ENCODE assay signal across 27 cellular contexts in genomic region chr9:5848372-5848882, GRCh38. TPM values are rescaled to one million over a fixed set of nuclear protein-coding genes. Genes with fewer than 3 reads are reported as not detected.
"Had no signal": no experiment of that assay in that cellular context is flagged by ENCODE, and none has a peak within 500 bp of the region (broad histone marks: within the 10 kb centered on the region; RNA-seq: fewer than 3 reads in every experiment).

No MANE protein-coding gene starts in this region.

- H3K36me3 ChIP-seq: colonic mucosa, prostate gland had no signal

- ATAC-seq: activated CD4-positive, alpha-beta T cell treated with anti-CD3 and anti-CD28 coated beads for 36 hours; activated naive CD8-positive, alpha-beta T cell treated with anti-CD3 and anti-CD28 coated beads, Interleukin-2, amount 50 U/mL, for 24 hours; activated T-cell treated with anti-CD3 and anti-CD28 coated beads, Interleukin-2, amount 50 U/mL, for 4 hours; foreskin keratinocyte; right cardiac atrium; WTC11 had no signal

- FAIRE-seq: keratinocyte had no signal

- H3K27ac ChIP-seq: colonic mucosa, foreskin keratinocyte, prostate gland had no signal

- H3K4me1 ChIP-seq: prostate gland had no signal

- H3K9me3 ChIP-seq: colonic mucosa, prostate gland had no signal

- H3K9me3 Mint-ChIP-seq: activated CD4-positive, alpha-beta memory T cell treated with anti-CD3 and anti-CD28 coated beads for 36 hours; activated naive CD8-positive, alpha-beta T cell treated with anti-CD3 and anti-CD28 coated beads, Interleukin-2, amount 50 U/mL, for 24 hours; activated T-cell treated with anti-CD3 and anti-CD28 coated beads, Interleukin-2, amount 50 U/mL, for 4 hours; brain; central memory CD8-positive, alpha-beta T cell; endodermal cell; mesothelial cell of epicardium; neural crest cell; stimulated activated naive CD8-positive, alpha-beta T cell treated with anti-CD3 and anti-CD28 coated beads, Interleukin-15, Interleukin-2, amounts not matched to agents 100 ng/mL and 50 ng/mL, for 24 hours; WTC11 had no signal

- H3K27me3 Mint-ChIP-seq: activated CD4-positive, alpha-beta memory T cell treated with anti-CD3 and anti-CD28 coated beads for 36 hours; activated CD4-positive, alpha-beta T cell treated with anti-CD3 and anti-CD28 coated beads for 36 hours; activated naive CD4-positive, alpha-beta T cell treated with anti-CD3 and anti-CD28 coated beads, Interleukin-2, amount 10 ng/mL, durations not matched to agents 7 days and 5 days; brain; central memory CD8-positive, alpha-beta T cell; stimulated activated naive CD8-positive, alpha-beta T cell treated with anti-CD3 and anti-CD28 coated beads, Interleukin-15, Interleukin-2, amounts not matched to agents 100 ng/mL and 50 ng/mL, for 24 hours had no signal

- H3K4me3 Mint-ChIP-seq: activated CD4-positive, alpha-beta memory T cell treated with anti-CD3 and anti-CD28 coated beads for 36 hours; activated CD4-positive, alpha-beta T cell treated with anti-CD3 and anti-CD28 coated beads for 36 hours; activated naive CD4-positive, alpha-beta T cell treated with anti-CD3 and anti-CD28 coated beads, Interleukin-2, amount 10 ng/mL, durations not matched to agents 7 days and 5 days; activated naive CD8-positive, alpha-beta T cell treated with anti-CD3 and anti-CD28 coated beads, Interleukin-2, amount 50 U/mL, for 24 hours; activated T-cell treated with anti-CD3 and anti-CD28 coated beads, Interleukin-2, amount 50 U/mL, for 4 hours; brain; central memory CD8-positive, alpha-beta T cell; endodermal cell; mesothelial cell of epicardium; neural crest cell; stimulated activated naive CD8-positive, alpha-beta T cell treated with anti-CD3 and anti-CD28 coated beads, Interleukin-15, Interleukin-2, amounts not matched to agents 100 ng/mL and 50 ng/mL, for 24 hours; WTC11 had no signal

- H3K36me3 Mint-ChIP-seq: activated CD4-positive, alpha-beta memory T cell treated with anti-CD3 and anti-CD28 coated beads for 36 hours; brain; mesothelial cell of epicardium; WTC11 had no signal

- H3K4me3 ChIP-seq: colonic mucosa, lung, prostate gland had no signal

- H3K27ac Mint-ChIP-seq: activated CD4-positive, alpha-beta memory T cell treated with anti-CD3 and anti-CD28 coated beads for 36 hours; activated CD4-positive, alpha-beta T cell treated with anti-CD3 and anti-CD28 coated beads for 36 hours; activated naive CD4-positive, alpha-beta T cell treated with anti-CD3 and anti-CD28 coated beads, Interleukin-2, amount 10 ng/mL, durations not matched to agents 7 days and 5 days; activated naive CD8-positive, alpha-beta T cell treated with anti-CD3 and anti-CD28 coated beads, Interleukin-2, amount 50 U/mL, for 24 hours; brain; endodermal cell; mesothelial cell of epicardium; WTC11 had no signal

- H3K27me3 ChIP-seq: colonic mucosa, foreskin keratinocyte had no signal

- DNase-seq: activated CD4-positive, alpha-beta memory T cell treated with anti-CD3 and anti-CD28 coated beads for 36 hours; activated CD4-positive, alpha-beta T cell treated with anti-CD3 and anti-CD28 coated beads for 36 hours; activated CD8-positive, alpha-beta memory T cell treated with anti-CD3 and anti-CD28 coated beads, Interleukin-2, amount 50 U/mL, for 4 hours; activated effector memory CD4-positive, alpha-beta T cell treated with Interleukin-2 at 50 U/mL for 16 hours; activated naive CD4-positive, alpha-beta T cell treated with anti-CD3 and anti-CD28 coated beads, Interleukin-2, amount 10 ng/mL, durations not matched to agents 7 days and 5 days; activated naive CD8-positive, alpha-beta T cell treated with anti-CD3 and anti-CD28 coated beads, Interleukin-2, amount 50 U/mL, for 24 hours; activated T-cell treated with anti-CD3 and anti-CD28 coated beads, Interleukin-2, amount 50 U/mL, for 4 hours; anterior cingulate cortex; colonic mucosa; foreskin keratinocyte; hippocampal formation; right cardiac atrium; trophoblast cell had no signal

RNA-seq across cellular contexts. Expression of gene MLANA, which starts 42.3 kb away (rescaled TPM):
- total RNA-seq: activated CD4-positive, alpha-beta memory T cell treated with anti-CD3 and anti-CD28 coated beads for 36 hours; activated CD4-positive, alpha-beta T cell treated with anti-CD3 and anti-CD28 coated beads for 36 hours; activated T-cell treated with anti-CD3 and anti-CD28 coated beads, Interleukin-2, amount 50 U/mL, for 4 hours; colonic mucosa; endodermal cell; epithelial cell of proximal tubule; fibroblast of lung; foreskin keratinocyte; lung; mesothelial cell of epicardium; neural crest cell; osteoblast; prostate gland; right cardiac atrium; skeletal muscle tissue; WTC11 had no signal
- polyA plus RNA-seq: fibroblast of lung, foreskin keratinocyte, keratinocyte, lung, right cardiac atrium had no signal
